21 cellular contexts compared by ENCODE assay signal in genomic region chr15:95716708-95717107, GRCh38.
"Had no signal": no experiment of that assay in that cellular context is flagged by ENCODE, and none has a peak within 500 bp of the region (broad histone marks: within the 10 kb centered on the region; RNA-seq: fewer than 3 reads in every experiment).

No MANE protein-coding gene starts in this region.

- H3K36me3 Mint-ChIP-seq: naive thymus-derived CD4-positive, alpha-beta T cell; stimulated activated memory B cell treated with anti-CD40 and anti-IgM and Interleukin-4, amounts not matched to agents 10 μg/mL and 1 μg/mL and 100 μg/mL, for 72 hours; type B pancreatic cell had no signal

- H3K4me1 Mint-ChIP-seq: stimulated activated memory B cell treated with anti-CD40 and anti-IgM and Interleukin-4, amounts not matched to agents 10 μg/mL and 1 μg/mL and 100 μg/mL, for 72 hours had no signal

- H3K4me3 Mint-ChIP-seq: dendritic cell treated with granulocyte-macrophage colony-stimulating factor and Interleukin-4, amounts not matched to agents 40 ng/mL and 50 ng/mL, for 4 days; naive thymus-derived CD4-positive, alpha-beta T cell; stimulated activated memory B cell treated with anti-CD40 and anti-IgM and Interleukin-4, amounts not matched to agents 10 μg/mL and 1 μg/mL and 100 μg/mL, for 72 hours; stimulated activated naive CD8-positive, alpha-beta T cell treated with anti-CD3 and anti-CD28 coated beads, Interleukin-15, Interleukin-2, amounts not matched to agents 100 ng/mL and 50 ng/mL, for 24 hours had no signal

- H3K9me3 ChIP-seq: neutrophil, spleen had no signal

- H3K4me3 ChIP-seq: hepatocyte, spleen had no signal

- H3K27ac Mint-ChIP-seq: dendritic cell treated with granulocyte-macrophage colony-stimulating factor and Interleukin-4, amounts not matched to agents 40 ng/mL and 50 ng/mL, for 4 days; stimulated activated memory B cell treated with anti-CD40 and anti-IgM and Interleukin-4, amounts not matched to agents 10 μg/mL and 1 μg/mL and 100 μg/mL, for 72 hours; stimulated activated naive CD8-positive, alpha-beta T cell treated with anti-CD3 and anti-CD28 coated beads, Interleukin-15, Interleukin-2, amounts not matched to agents 100 ng/mL and 50 ng/mL, for 24 hours; type B pancreatic cell had no signal

- H3K36me3 ChIP-seq: neutrophil, spleen had no signal

- H3K9me3 Mint-ChIP-seq: stimulated activated naive CD8-positive, alpha-beta T cell treated with anti-CD3 and anti-CD28 coated beads, Interleukin-15, Interleukin-2, amounts not matched to agents 100 ng/mL and 50 ng/mL, for 24 hours had no signal

- H2AFZ ChIP-seq: hepatocyte had no signal

- H3K4me2 ChIP-seq: hepatocyte had no signal

- H3K79me2 ChIP-seq: hepatocyte had no signal

- H3K27ac ChIP-seq: hepatocyte, neutrophil had no signal

- H3K27me3 ChIP-seq: hepatocyte, neutrophil, spleen had no signal

- DNase-seq: erythroblast; foreskin melanocyte; head of caudate nucleus; kidney; left cardiac atrium; naive thymus-derived CD4-positive, alpha-beta T cell; posterior cingulate gyrus; spleen; stimulated activated CD4-positive, alpha-beta T cell treated with anti-CD3 and anti-CD28 coated beads, Interleukin-15, amount 100 ng/mL, for 24 hours; stimulated activated CD4-positive, alpha-beta T cell treated with anti-CD3 and anti-CD28 coated beads, Interleukin-1b, Interleukin-23, amount 100 ng/mL, for 48 hours; stimulated activated CD4-positive, alpha-beta T cell treated with anti-CD3 and anti-CD28 coated beads, Interleukin-4, amount 100 ng/mL, for 24 hours had no signal

- H3K27me3 Mint-ChIP-seq: dendritic cell treated with granulocyte-macrophage colony-stimulating factor and Interleukin-4, amounts not matched to agents 40 ng/mL and 50 ng/mL, for 4 days; stimulated activated memory B cell treated with anti-CD40 and anti-IgM and Interleukin-4, amounts not matched to agents 10 μg/mL and 1 μg/mL and 100 μg/mL, for 72 hours; stimulated activated naive CD8-positive, alpha-beta T cell treated with anti-CD3 and anti-CD28 coated beads, Interleukin-15, Interleukin-2, amounts not matched to agents 100 ng/mL and 50 ng/mL, for 24 hours; type B pancreatic cell had no signal

- ATAC-seq: left cardiac atrium; naive thymus-derived CD4-positive, alpha-beta T cell; sciatic nerve; stimulated activated memory B cell treated with anti-CD40 and anti-IgM and Interleukin-4, amounts not matched to agents 10 μg/mL and 1 μg/mL and 100 μg/mL, for 72 hours had no signal

- FAIRE-seq: colon, endothelial cell of umbilical vein, kidney, urothelium cell line had no signal
